9 cellular contexts compared by ENCODE assay signal in the genomic region with DNA sequence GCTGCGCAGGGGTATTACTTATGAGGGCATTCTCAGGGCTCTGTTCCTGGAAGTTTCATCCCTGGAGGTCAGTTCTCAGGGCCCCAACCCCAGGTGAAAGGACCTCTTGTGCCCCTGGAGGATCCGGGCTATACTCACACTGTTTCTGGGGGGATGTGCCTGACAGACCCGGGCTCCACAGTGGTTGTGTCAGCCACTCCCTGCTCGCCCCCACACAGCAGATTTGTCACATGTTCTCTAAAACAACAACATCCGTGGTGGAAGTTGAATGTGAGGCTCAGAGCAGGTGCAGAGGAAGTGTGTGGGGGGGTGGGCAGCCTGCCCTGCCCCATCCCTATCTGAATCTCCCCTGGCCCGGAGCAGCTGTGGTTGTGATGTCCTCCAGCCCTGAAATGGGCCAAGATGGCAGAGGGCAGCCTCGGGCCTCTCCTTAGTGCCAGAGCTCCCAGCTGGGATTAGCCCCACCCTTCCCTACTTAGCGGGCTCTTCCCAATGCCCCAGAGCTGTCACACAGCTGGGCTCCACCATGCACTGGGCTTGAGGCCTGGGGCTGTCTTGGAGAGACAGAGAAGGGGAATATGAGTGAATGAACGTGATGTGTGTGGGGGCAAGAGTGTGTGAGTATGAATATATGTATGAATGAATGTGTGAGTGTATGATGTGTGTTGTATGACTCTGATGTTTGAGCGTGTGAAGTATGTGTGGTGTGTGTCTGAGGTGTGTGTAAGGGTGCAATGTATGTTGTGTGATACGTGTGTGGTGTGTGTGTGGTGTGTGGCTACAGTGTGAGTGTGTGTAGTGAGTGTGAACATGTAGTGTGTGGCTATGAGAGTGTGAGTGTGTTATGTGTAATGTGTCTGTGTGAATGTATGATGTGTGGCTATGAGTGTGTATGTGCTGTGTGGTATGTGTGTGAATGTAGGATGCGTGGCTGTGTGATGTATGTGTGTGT. TPM values are rescaled to one million over a fixed set of nuclear protein-coding genes. Genes with fewer than 3 reads are reported as not detected.
DNase-seq lines count a peak whose midpoint lies in the region; ATAC-seq, FAIRE-seq and TF ChIP-seq lines count a peak whose summit lies in the region.
"Had no signal": no experiment of that assay in that cellular context is flagged by ENCODE, and none has a peak within 500 bp of the region (broad histone marks: within the 10 kb centered on the region; RNA-seq: fewer than 3 reads in every experiment).

No MANE protein-coding gene starts in this region.

- 51 to 58% methylated on average over 12 of the region's 12 CpGs for WGBS in lower leg skin, 2 donors

- peak; percentile 41 for ATAC-seq in HG02623 (IDR thresholded peaks at IDR 0.05; ENCODE audit: unreplicated experiment)
- ATAC-seq in activated naive CD8-positive, alpha-beta T cell treated with anti-CD3 and anti-CD28 coated beads, Interleukin-2, amount 50 U/mL, for 24 hours: peak; percentile 54

- no peaks in the 10 kb centered on the region for H3K27me3 Mint-ChIP-seq in activated naive CD8-positive, alpha-beta T cell treated with anti-CD3 and anti-CD28 coated beads, Interleukin-2, amount 50 U/mL, for 24 hours

- no peak for TF ChIP-seq CTCF in lower leg skin (IDR thresholded peaks at IDR 0.05)

- H3K36me3 Mint-ChIP-seq in activated naive CD8-positive, alpha-beta T cell treated with anti-CD3 and anti-CD28 coated beads, Interleukin-2, amount 50 U/mL, for 24 hours (ENCODE audit: low read depth): peaks cover 11% of the 10 kb centered on the region

- TF ChIP-seq POLR2A in Raji (IDR thresholded peaks at IDR 0.05; ENCODE audit: insufficient read depth, low read depth, low read length) (peak; percentile 35; the same call in 1 of the 2 replicates), lower leg skin (IDR thresholded peaks at IDR 0.05) (no peak)

- intact Hi-C loops in lower leg skin (cut with DNase I; ENCODE audit: low total_unique reads): no loop called here

- DNase-seq in GM18507 (ENCODE audit: extremely low spot score, insufficient read length, low read depth) (peak; percentile 43), SK-N-DZ (ENCODE audit: low spot score) (no peak), NCI-H146 treated with DMSO at 0.1 percent for 48 hours (lab: John Stamatoyannopoulos, UW; ENCODE audit: unreplicated experiment) (no peak), lower leg skin (ENCODE audit: low spot score in 2 of 2) (no peak)
- peak; percentile 72 for DNase-seq in activated naive CD8-positive, alpha-beta T cell treated with anti-CD3 and anti-CD28 coated beads, Interleukin-2, amount 50 U/mL, for 24 hours
- DNase-seq in stimulated activated CD8-positive, alpha-beta memory T cell treated with anti-CD3 and anti-CD28 coated beads, Interleukin-12 subunit alpha, Interleukin-12 subunit beta, amount 100 ng/mL, for 24 hours (ENCODE audit: extremely low read depth): peak; percentile 49

- FAIRE-seq in GM18507 (lab: Jason Lieb, UNC): peak; percentile 83

- H3K4me3 ChIP-seq in lower leg skin (ENCODE audit: low read depth, poor library complexity, severe bottlenecking): no peak overlapping the region

- no peaks in the 10 kb centered on the region for H3K9me3 Mint-ChIP-seq in activated naive CD8-positive, alpha-beta T cell treated with anti-CD3 and anti-CD28 coated beads, Interleukin-2, amount 50 U/mL, for 24 hours

- peaks cover 32% of the 10 kb centered on the region for H3K4me1 Mint-ChIP-seq in activated naive CD8-positive, alpha-beta T cell treated with anti-CD3 and anti-CD28 coated beads, Interleukin-2, amount 50 U/mL, for 24 hours

- no peak overlapping the region for H3K4me3 Mint-ChIP-seq in activated naive CD8-positive, alpha-beta T cell treated with anti-CD3 and anti-CD28 coated beads, Interleukin-2, amount 50 U/mL, for 24 hours

- no peak overlapping the region for H3K27ac Mint-ChIP-seq in activated naive CD8-positive, alpha-beta T cell treated with anti-CD3 and anti-CD28 coated beads, Interleukin-2, amount 50 U/mL, for 24 hours

RNA-seq across cellular contexts. Expression of a gene that starts 1.5 kb away (rescaled TPM):
- not detected in 2 replicates for polyA plus RNA-seq in SK-N-DZ (2014; cell fraction: cytosol; rRNA removed)
- polyA plus RNA-seq in SK-N-DZ (2014; cell fraction: nucleus; rRNA removed): not detected in 2 replicates
- total RNA-seq in lower leg skin: 1 to 10 TPM in 2 of 4 donors, under 1 TPM in 1, not detected in 1; 0.34 to 1.4 (median 1.3) TPM

RNA-seq across cellular contexts. Expression of a gene that starts 23.0 kb away (rescaled TPM):
- polyA plus RNA-seq in SK-N-DZ (2014; cell fraction: cytosol; rRNA removed): not detected in 2 replicates
- not detected in 2 replicates for polyA plus RNA-seq in SK-N-DZ (2014; cell fraction: nucleus; rRNA removed)
- total RNA-seq in lower leg skin: 1 to 10 TPM in 2 of 4 donors, under 1 TPM in 1, not detected in 1; 0.55 to 4.7 (median 2.0) TPM

RNA-seq across cellular contexts. Expression of a gene that starts 26.0 kb away (rescaled TPM):
- polyA plus RNA-seq in SK-N-DZ (2014; cell fraction: cytosol; rRNA removed): not detected in 2 replicates
- polyA plus RNA-seq in SK-N-DZ (2014; cell fraction: nucleus; rRNA removed): not detected in 2 replicates
- not detected for total RNA-seq in lower leg skin
- total RNA-seq: urinary bladder had no signal

RNA-seq across cellular contexts. Expression of a gene that starts 47.0 kb away (rescaled TPM):
- not detected in 2 replicates for polyA plus RNA-seq in SK-N-DZ (2014; cell fraction: cytosol; rRNA removed)
- not detected in 2 replicates for polyA plus RNA-seq in SK-N-DZ (2014; cell fraction: nucleus; rRNA removed)
- total RNA-seq in lower leg skin: not detected
- total RNA-seq: urinary bladder had no signal
- polyA plus RNA-seq: urinary bladder had no signal

RNA-seq across cellular contexts. Expression of a gene that starts 57.9 kb away (rescaled TPM):
- polyA plus RNA-seq in SK-N-DZ (2014; cell fraction: cytosol; rRNA removed): not detected in 2 replicates
- polyA plus RNA-seq in SK-N-DZ (2014; cell fraction: nucleus; rRNA removed): not detected in 2 replicates
- total RNA-seq in lower leg skin: not detected
- total RNA-seq: urinary bladder had no signal
- polyA plus RNA-seq: urinary bladder had no signal

Comparison
In these comparisons a context has a peak if more than half of its experiments do, and no peak if none do; other contexts are left out.
1. DNase-seq: peak in GM18507 (single experiment), activated naive CD8-positive, alpha-beta T cell treated with anti-CD3 and anti-CD28 coated beads, Interleukin-2, amount 50 U/mL, for 24 hours (single experiment) and stimulated activated CD8-positive, alpha-beta memory T cell treated with anti-CD3 and anti-CD28 coated beads, Interleukin-12 subunit alpha, Interleukin-12 subunit beta, amount 100 ng/mL, for 24 hours (single experiment); none in SK-N-DZ (single experiment), NCI-H146 treated with DMSO at 0.1 percent for 48 hours (single experiment) and lower leg skin (0 of 2).